In genomic region chrX:68693481-68694410, GRCh38 we compare ENCODE assay signal across 8 cellular contexts. TPM values are rescaled to one million over a fixed set of nuclear protein-coding genes. Genes with fewer than 3 reads are reported as not detected.
A peak's percentile ranks its signal among the peaks of the same experiment; 100 is the strongest.
DNase-seq lines count a peak whose midpoint lies in the region; ATAC-seq and TF ChIP-seq lines count a peak whose summit lies in the region.

No MANE protein-coding gene starts in this region.

- DNase-seq in activated CD4-positive, alpha-beta T cell treated with anti-CD3 and anti-CD28 coated beads, Interleukin-2, amount 10 ng/mL, durations not matched to agents 24 days and 14 days, result peak; percentile 67
- no peak for DNase-seq in activated CD4-positive, alpha-beta T cell treated with anti-CD3 and anti-CD28 coated beads for 1 hour
- peak; percentile 77 for DNase-seq in LHCN-M2 (ENCODE audit: low read depth)
- peak; percentile 3 for DNase-seq in activated naive CD8-positive, alpha-beta T cell treated with anti-CD3 and anti-CD28 coated beads for 36 hours
- DNase-seq in Right ventricle myocardium inferior (ENCODE audit: missing footprints), result peak; percentile 89
- DNase-seq in neural progenitor cell (ENCODE audit: low spot score), result peak; percentile 90
- DNase-seq in activated gamma-delta T cell treated with Interleukin-2 at 50 U/mL for 16 hours, result no peak
- DNase-seq in NCI-H345 (lab: John Stamatoyannopoulos, UW), result no peak

- peaks cover 44% of the 10 kb centered on the region for H3K27me3 ChIP-seq in neural progenitor cell

- H3K4me3 Mint-ChIP-seq in activated CD4-positive, alpha-beta T cell treated with anti-CD3 and anti-CD28 coated beads, Interleukin-2, amount 10 ng/mL, durations not matched to agents 24 days and 14 days, result peak overlapping the region; percentile 79
- peak overlapping the region; percentile 45 for H3K4me3 Mint-ChIP-seq in activated naive CD8-positive, alpha-beta T cell treated with anti-CD3 and anti-CD28 coated beads for 36 hours
- H3K4me3 Mint-ChIP-seq in neural progenitor cell, result peak overlapping the region; percentile 82

- peak overlapping the region; percentile 60 for H3K4me3 ChIP-seq in neural progenitor cell

- peak; percentile 94 for ATAC-seq in Right ventricle myocardium inferior

- no peaks in the 10 kb centered on the region for H3K36me3 Mint-ChIP-seq in activated CD4-positive, alpha-beta T cell treated with anti-CD3 and anti-CD28 coated beads, Interleukin-2, amount 10 ng/mL, durations not matched to agents 24 days and 14 days (ENCODE audit: low read depth)
- no peaks in the 10 kb centered on the region for H3K36me3 Mint-ChIP-seq in activated naive CD8-positive, alpha-beta T cell treated with anti-CD3 and anti-CD28 coated beads for 36 hours
- no peaks in the 10 kb centered on the region for H3K36me3 Mint-ChIP-seq in neural progenitor cell

- no peaks in the 10 kb centered on the region for H3K27me3 Mint-ChIP-seq in activated CD4-positive, alpha-beta T cell treated with anti-CD3 and anti-CD28 coated beads, Interleukin-2, amount 10 ng/mL, durations not matched to agents 24 days and 14 days
- peaks cover 25% of the 10 kb centered on the region for H3K27me3 Mint-ChIP-seq in activated naive CD8-positive, alpha-beta T cell treated with anti-CD3 and anti-CD28 coated beads for 36 hours
- H3K27me3 Mint-ChIP-seq in neural progenitor cell (ENCODE audit: insufficient read depth, low read depth), result peaks cover 14% of the 10 kb centered on the region

- intact Hi-C loops in activated CD4-positive, alpha-beta T cell treated with anti-CD3 and anti-CD28 coated beads, Interleukin-2, amount 10 ng/mL, durations not matched to agents 24 days and 14 days (cut with micrococcal nuclease), result loop anchor here (1.0 to 5.0 kb wide), 2 partner anchors 7 to 191 kb away; no protein-coding TSS in a partner anchor
- intact Hi-C loops in Right ventricle myocardium inferior (cut with DNase I), result no loop called here

- H3K4me1 Mint-ChIP-seq in activated CD4-positive, alpha-beta T cell treated with anti-CD3 and anti-CD28 coated beads, Interleukin-2, amount 10 ng/mL, durations not matched to agents 24 days and 14 days, result peaks cover 28% of the 10 kb centered on the region
- H3K4me1 Mint-ChIP-seq in activated naive CD8-positive, alpha-beta T cell treated with anti-CD3 and anti-CD28 coated beads for 36 hours, result peaks cover 4% of the 10 kb centered on the region
- peaks cover 12% of the 10 kb centered on the region for H3K4me1 Mint-ChIP-seq in neural progenitor cell

- no peaks in the 10 kb centered on the region for H3K9me3 Mint-ChIP-seq in activated CD4-positive, alpha-beta T cell treated with anti-CD3 and anti-CD28 coated beads, Interleukin-2, amount 10 ng/mL, durations not matched to agents 24 days and 14 days
- H3K9me3 Mint-ChIP-seq in activated naive CD8-positive, alpha-beta T cell treated with anti-CD3 and anti-CD28 coated beads for 36 hours, result no peaks in the 10 kb centered on the region
- H3K9me3 Mint-ChIP-seq in neural progenitor cell, result peaks cover 8% of the 10 kb centered on the region

- no peaks in the 10 kb centered on the region for H3K36me3 ChIP-seq in neural progenitor cell

- H3K9me3 ChIP-seq in neural progenitor cell (ENCODE audit: low read depth), result no peaks in the 10 kb centered on the region

- no peaks in the 10 kb centered on the region for H4K20me1 ChIP-seq in neural progenitor cell (ENCODE audit: low read depth)

- no peak overlapping the region for H3K27ac ChIP-seq in neural progenitor cell

- TF ChIP-seq CTCF in neural progenitor cell (IDR thresholded peaks at IDR 0.05), result no peak

- no peaks in the 10 kb centered on the region for H3K4me1 ChIP-seq in neural progenitor cell

- no peak overlapping the region for H3K9ac ChIP-seq in neural progenitor cell

- H3F3A ChIP-seq in neural progenitor cell (ENCODE audit: low read depth), result no peaks in the 10 kb centered on the region

- peak overlapping the region; percentile 68 for H2AFZ ChIP-seq in neural progenitor cell (replicated peaks)

- peak overlapping the region; percentile 58 for H3K27ac Mint-ChIP-seq in activated CD4-positive, alpha-beta T cell treated with anti-CD3 and anti-CD28 coated beads, Interleukin-2, amount 10 ng/mL, durations not matched to agents 24 days and 14 days
- H3K27ac Mint-ChIP-seq in activated naive CD8-positive, alpha-beta T cell treated with anti-CD3 and anti-CD28 coated beads for 36 hours, result no peak overlapping the region
- no peak overlapping the region for H3K27ac Mint-ChIP-seq in neural progenitor cell

- H3K79me2 ChIP-seq in neural progenitor cell (ENCODE audit: low read depth), result no peaks in the 10 kb centered on the region

- peak overlapping the region; percentile 77 for H3K4me2 ChIP-seq in neural progenitor cell

RNA-seq across cellular contexts. Expression of gene STARD8, which starts 46.3 kb away (rescaled TPM):
- 2.5 and 3.3 TPM in 2 replicates for total RNA-seq in activated CD4-positive, alpha-beta T cell treated with anti-CD3 and anti-CD28 coated beads, Interleukin-2, amount 10 ng/mL, durations not matched to agents 24 days and 14 days
- total RNA-seq in LHCN-M2 (2014; rRNA removed) (10.6 and 12.1 TPM in 2 replicates), Right ventricle myocardium inferior (11.7 TPM), neural progenitor cell (ENCODE audit: low replicate concordance) (0.82 and 2.3 TPM in 2 replicates)
- 2.8 TPM for polyA plus RNA-seq in LHCN-M2 (2012)
- total RNA-seq in activated naive CD8-positive, alpha-beta T cell treated with anti-CD3 and anti-CD28 coated beads for 36 hours, result under 1 TPM; 0.31 to 0.50 TPM

Comparison
In these comparisons a context has a peak if more than half of its experiments do, and no peak if none do; other contexts are left out.
1. DNase-seq: peak in activated CD4-positive, alpha-beta T cell treated with anti-CD3 and anti-CD28 coated beads, Interleukin-2, amount 10 ng/mL, durations not matched to agents 24 days and 14 days (single experiment), LHCN-M2 (single experiment), activated naive CD8-positive, alpha-beta T cell treated with anti-CD3 and anti-CD28 coated beads for 36 hours (single experiment), Right ventricle myocardium inferior (single experiment) and neural progenitor cell (single experiment); none in activated CD4-positive, alpha-beta T cell treated with anti-CD3 and anti-CD28 coated beads for 1 hour (single experiment), activated gamma-delta T cell treated with Interleukin-2 at 50 U/mL for 16 hours (single experiment) and NCI-H345 (single experiment).
2. Peak in every context shown above with its lines, with median percentiles within 50 percentile points of each other: H3K4me3 Mint-ChIP-seq.